In the genomic region with DNA sequence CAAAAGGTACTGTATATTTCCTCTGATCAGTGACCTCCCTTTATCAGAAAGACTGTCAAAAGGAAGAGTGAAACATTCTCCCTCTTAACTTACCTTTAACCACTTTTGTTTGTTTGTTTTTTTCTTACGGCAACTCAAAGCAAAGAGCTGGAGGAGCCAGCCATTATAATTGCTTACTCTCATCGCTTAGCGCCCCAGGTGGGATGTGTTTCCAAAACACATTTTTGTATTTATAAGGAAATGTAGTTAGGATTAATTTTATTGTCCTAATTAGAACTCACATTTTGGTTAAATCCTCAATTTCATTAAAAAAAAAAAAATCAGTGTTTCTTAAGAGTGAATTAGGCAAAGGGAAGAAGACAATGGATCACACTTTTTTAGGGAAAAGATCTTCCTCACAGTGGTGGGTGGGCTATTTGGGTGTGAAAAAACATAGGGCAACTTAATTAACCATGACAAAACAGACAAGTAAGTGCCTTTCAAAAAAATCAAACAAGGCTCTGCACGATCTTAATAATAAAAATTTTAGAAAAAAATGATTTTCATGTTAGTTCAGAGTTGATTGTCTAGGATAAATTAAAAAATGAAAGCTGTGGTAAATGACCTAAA, we compare ENCODE assay signal across 18 cellular contexts. TPM values are rescaled to one million over a fixed set of nuclear protein-coding genes. Genes with fewer than 3 reads are reported as not detected.
DNase-seq lines count a peak whose midpoint lies in the region; ATAC-seq, FAIRE-seq and TF ChIP-seq lines count a peak whose summit lies in the region.
"Had no signal": no experiment of that assay in that cellular context is flagged by ENCODE, and none has a peak within 500 bp of the region (broad histone marks: within the 10 kb centered on the region; RNA-seq: fewer than 3 reads in every experiment).

No MANE protein-coding gene starts in this region.

- H3K4me3 Mint-ChIP-seq in endodermal cell, result peak overlapping the region; percentile 35
- H3K4me3 Mint-ChIP-seq in neural crest cell, result peak overlapping the region; percentile 52
- H3K4me3 Mint-ChIP-seq: T-helper 2 cell treated with Interferon-gamma antibody and Interleukin-4, amounts not matched to agents 5 μg/mL and 100 μg/mL, for 36 hours had no signal

- H3K27ac ChIP-seq in A549 (peak overlapping the region; percentile 25 to 60; a peak in 3 of 6 replicates), HUES64 (ENCODE audit: low read depth, low read length) (peak overlapping the region; percentile 86), endodermal cell (ENCODE audit: low read depth, low read length) (no peak overlapping the region)
- H3K27ac ChIP-seq: KMS-11 had no signal

- TF ChIP-seq RAD21 in A549 (conservative IDR thresholded peaks at IDR 0.05 in 1 of 2, IDR thresholded peaks at IDR 0.05 in 1 of 2), result no peak

- H3K27ac Mint-ChIP-seq in endodermal cell (peak overlapping the region; percentile 92), neural crest cell (ENCODE audit: unreplicated experiment) (no peak overlapping the region)
- H3K27ac Mint-ChIP-seq: T-helper 2 cell treated with Interferon-gamma antibody and Interleukin-4, amounts not matched to agents 5 μg/mL and 100 μg/mL, for 36 hours had no signal

- H3K9me3 Mint-ChIP-seq in endodermal cell (peaks cover 1% of the 10 kb centered on the region), neural crest cell (no peaks in the 10 kb centered on the region)
- H3K9me3 Mint-ChIP-seq: HFFc6 had no signal

- H3K4me1 ChIP-seq in A549, result peaks cover 54% of the 10 kb centered on the region
- H3K4me1 ChIP-seq in HUES64 (ENCODE audit: insufficient read depth, low read length), result peaks cover 73% of the 10 kb centered on the region
- peaks cover 21% of the 10 kb centered on the region for H3K4me1 ChIP-seq in endodermal cell (ENCODE audit: control insufficient read depth, insufficient read depth, low read length)

- ATAC-seq in A549 (no peak), GM18517 (IDR thresholded peaks at IDR 0.05; ENCODE audit: unreplicated experiment) (no peak)
- ATAC-seq: body of pancreas had no signal

- TF ChIP-seq CTCF in A549 (IDR thresholded peaks at IDR 0.05), result no peak
- TF ChIP-seq CTCF in endodermal cell (conservative IDR thresholded peaks at IDR 0.05), result no peak
- no peak for TF ChIP-seq CTCF in neural crest cell (conservative IDR thresholded peaks at IDR 0.05)

- no peak overlapping the region for H3K4me3 ChIP-seq in A549
- H3K4me3 ChIP-seq in HUES64 (ENCODE audit: low read length), result peak overlapping the region; percentile 85
- H3K4me3 ChIP-seq in endodermal cell (ENCODE audit: low read length), result peak overlapping the region; percentile 64
- H3K4me3 ChIP-seq: body of pancreas had no signal

- H3K27me3 ChIP-seq in HUES64 (ENCODE audit: insufficient read depth, low read length), result no peaks in the 10 kb centered on the region
- H3K27me3 ChIP-seq in endodermal cell (ENCODE audit: control insufficient read depth, insufficient read depth, low read length, poor library complexity, severe bottlenecking), result no peaks in the 10 kb centered on the region
- H3K27me3 ChIP-seq: body of pancreas, SJSA1, vagina had no signal

- H3K9ac ChIP-seq in HUES64 (ENCODE audit: low read depth, low read length) (peak overlapping the region; percentile 47; the same call in 1 of the 2 replicates), endodermal cell (ENCODE audit: extremely low read depth, low read length, poor library complexity, severe bottlenecking) (peak overlapping the region; percentile 22)
- H3K9ac ChIP-seq: KMS-11 had no signal

- H3K4me2 ChIP-seq in A549, result peak overlapping the region; percentile 91
- H3K4me2 ChIP-seq: KMS-11 had no signal

- CTCF ChIA-PET in A549 (lab: Yijun Ruan, JAX), result no interaction called here

- DNase-seq in A549 (ENCODE audit: low read depth in 1 of 2, low spot score in 1 of 2) (no peak), endodermal cell (peak; percentile 66), neural crest cell (ENCODE audit: low read depth, low spot score) (no peak), posterior cingulate gyrus (no peak), C1 segment of cervical spinal cord (lab: John Stamatoyannopoulos, UW) (no peak), NOMO-1 treated with dmso at 0.1 percent for 144 hours (lab: John Stamatoyannopoulos, UW; ENCODE audit: unreplicated experiment) (no peak)
- DNase-seq: activated CD8-positive, alpha-beta memory T cell treated with anti-CD3 and anti-CD28 coated beads, Interleukin-2, amount 50 U/mL, for 48 hours; activated naive CD4-positive, alpha-beta T cell treated with Interleukin-2 at 50 U/mL for 16 hours; body of pancreas; NCI-H1105 had no signal

- H3K27me3 Mint-ChIP-seq in endodermal cell (ENCODE audit: insufficient read depth), result no peaks in the 10 kb centered on the region
- peaks cover 18% of the 10 kb centered on the region for H3K27me3 Mint-ChIP-seq in neural crest cell (ENCODE audit: low read depth)

- POLR2A ChIA-PET in A549 (lab: Yijun Ruan, JAX), result no interaction called here

- H3K4me1 Mint-ChIP-seq in endodermal cell (peaks cover 56% of the 10 kb centered on the region), neural crest cell (peaks cover 34% of the 10 kb centered on the region)

- no peak for TF ChIP-seq EP300 in A549 (IDR thresholded peaks at IDR 0.05)

- H3K9me3 ChIP-seq in A549 (no peaks in the 10 kb centered on the region), HUES64 (ENCODE audit: insufficient read depth, low read depth, low read length) (no peaks in the 10 kb centered on the region), endodermal cell (ENCODE audit: control insufficient read depth, low read length) (peaks cover 7% of the 10 kb centered on the region)
- H3K9me3 ChIP-seq: body of pancreas, SJSA1, vagina had no signal

- TF ChIP-seq POLR2A in A549 (IDR thresholded peaks at IDR 0.05; ENCODE audit: low read length), result no peak

- 31% methylated on average over 4 of the region's 4 CpGs for WGBS in A549 (ENCODE audit: missing lambda C conversion rate)
- WGBS in HUES64, result 0% methylated on average over 1 of the region's 4 CpGs
- WGBS in endodermal cell (ENCODE audit: insufficient coverage in 1 of 2, insufficient read length in 1 of 2), 2 experiments, result 2% methylated on average over 3 of the region's 4 CpGs; no CpG with 5 or more reads in 1 of the 2 experiments

- no peaks in the 10 kb centered on the region; the same call in 1 of the 2 replicates for H3K36me3 ChIP-seq in HUES64 (ENCODE audit: insufficient read depth, low read length)
- H3K36me3 ChIP-seq in endodermal cell (ENCODE audit: control insufficient read depth, insufficient read depth, low read length), result peaks cover under 1% of the 10 kb centered on the region
- H3K36me3 ChIP-seq: SJSA1, vagina had no signal

- intact Hi-C loops in posterior cingulate gyrus (cut with DNase I), result loop anchor here (5.0 kb wide), 1 partner anchor 166 kb away; a partner anchor contains a TSS

- FAIRE-seq in A549 (lab: Jason Lieb, UNC), result no peak
- FAIRE-seq: GM12891 had no signal

- peaks cover 6% of the 10 kb centered on the region for H3K36me3 Mint-ChIP-seq in endodermal cell (ENCODE audit: low read depth)
- no peaks in the 10 kb centered on the region for H3K36me3 Mint-ChIP-seq in neural crest cell (ENCODE audit: low read depth)

TF ChIP-seq in A549, 52 proteins besides CTCF, POLR2A, EP300 and RAD21:
- TF ChIP-seq ZC3H11A (IDR thresholded peaks at IDR 0.05), result no peak
- TF ChIP-seq MAFK (IDR thresholded peaks at IDR 0.05; ENCODE audit: partially characterized antibody), result no peak
- TF ChIP-seq SREBF2 (IDR thresholded peaks at IDR 0.05), result no peak

RNA-seq across cellular contexts. Expression of a gene that starts 1.2 kb away (rescaled TPM):
- 7.5 and 10.4 TPM in 2 replicates for polyA plus RNA-seq in A549 (2011; rRNA removed)
- polyA plus RNA-seq in A549 (2012; cell fraction: cytosol; rRNA removed), result 2.0 and 2.2 TPM in 2 replicates
- polyA plus RNA-seq in A549 (2012; cell fraction: nucleus; rRNA removed), result 0.80 and 1.5 TPM in 2 replicates
- polyA plus RNA-seq in A549 (2017; fragmentation: RNase III; extraction: RNeasy Plus Mini Kit Qiagen cat#74134 plus additional on column Dnase treatment), result 2.5 to 3.3 TPM (median 2.9 TPM) in 3 replicates
- polyA minus RNA-seq in A549 (2011; rRNA and poly(A)+ RNA removed), result 15.8 and 17.6 TPM in 2 replicates
- polyA plus RNA-seq in HUES64 (2013, experiment 1 of 2), result 37.1 TPM
- 27.4 TPM for polyA plus RNA-seq in HUES64 (2013, experiment 2 of 2)
- total RNA-seq in endodermal cell, result 100 to 1,000 TPM; 164 to 222 TPM
- polyA plus RNA-seq in endodermal cell (2013, experiment 1 of 2), result 42.0 TPM
- polyA plus RNA-seq in endodermal cell (2013, experiment 2 of 2), result 48.6 TPM
- total RNA-seq in neural crest cell, result 15.1 and 17.9 TPM in 2 replicates
